ENCODE assay signal across 8 cellular contexts in the genomic region with DNA sequence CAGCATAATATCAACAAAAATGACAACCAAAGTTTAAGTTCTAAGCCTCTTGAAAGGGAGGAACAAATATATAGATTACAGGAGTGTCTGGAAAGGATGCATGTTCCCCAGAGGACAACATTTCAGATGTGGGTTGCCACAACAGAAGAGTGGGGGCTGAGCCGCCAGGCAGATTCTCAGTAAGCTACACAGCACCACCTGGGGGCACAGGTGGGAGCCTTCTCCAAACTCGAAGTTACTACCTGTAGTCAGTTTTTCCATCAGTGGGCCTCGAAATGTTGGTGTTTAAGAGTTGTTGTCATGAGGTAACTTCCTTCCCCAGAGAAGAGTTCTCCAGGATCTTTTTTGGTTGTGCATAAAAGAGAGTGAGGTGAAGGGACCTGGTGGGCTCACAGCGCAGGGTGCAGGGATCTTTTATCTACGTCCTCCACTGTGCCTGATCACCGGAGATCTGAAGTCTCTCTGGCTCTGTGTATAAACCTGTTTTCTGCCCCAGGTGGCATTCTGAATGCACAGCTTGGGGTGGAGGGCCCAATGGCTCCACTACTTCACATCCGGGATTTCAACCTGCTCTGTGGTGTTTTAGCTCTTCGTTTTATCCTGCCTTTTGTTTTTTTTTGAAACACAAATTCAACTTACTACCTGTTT. TPM values are rescaled to one million over a fixed set of nuclear protein-coding genes. Genes with fewer than 3 reads are reported as not detected.
A peak's percentile ranks its signal among the peaks of the same experiment; 100 is the strongest.
DNase-seq lines count a peak whose midpoint lies in the region; ATAC-seq lines count a peak whose summit lies in the region.

No MANE protein-coding gene starts in this region.

- H3K4me1 Mint-ChIP-seq in activated CD8-positive, alpha-beta memory T cell treated with anti-CD3 and anti-CD28 coated beads, Interleukin-2, amount 10 ng/mL, durations not matched to agents 7 days and 5 days: peaks cover 43% of the 10 kb centered on the region

- DNase-seq in activated CD8-positive, alpha-beta memory T cell treated with anti-CD3 and anti-CD28 coated beads for 4 hours (ENCODE audit: low read depth in 2 of 2): peak; percentile 19 to 34
- DNase-seq in activated CD8-positive, alpha-beta memory T cell treated with anti-CD3 and anti-CD28 coated beads, Interleukin-2, amount 10 ng/mL, durations not matched to agents 7 days and 5 days: no peak
- peak; percentile 29 for DNase-seq in activated T-helper 9 cell treated with anti-CD3 and anti-CD28 coated beads, Interleukin-2, amount 50 U/mL, for 16 hours (ENCODE audit: low read depth)
- peak; percentile 40 for DNase-seq in stimulated activated CD4-positive, alpha-beta T cell treated with anti-CD3 and anti-CD28 coated beads, Interleukin-15, amount 100 ng/mL, for 24 hours
- no peak for DNase-seq in HCEC 1CT
- no peak for DNase-seq in NCI-H2107 treated with DMSO at 0.1 percent for 48 hours (lab: John Stamatoyannopoulos, UW; ENCODE audit: unreplicated experiment)
- no peak for DNase-seq in glomerular visceral epithelial cell (ENCODE audit: extremely low spot score)

- H3K27ac Mint-ChIP-seq in activated CD8-positive, alpha-beta memory T cell treated with anti-CD3 and anti-CD28 coated beads, Interleukin-2, amount 10 ng/mL, durations not matched to agents 7 days and 5 days: no peak overlapping the region

- H3K36me3 Mint-ChIP-seq in activated CD8-positive, alpha-beta memory T cell treated with anti-CD3 and anti-CD28 coated beads, Interleukin-2, amount 10 ng/mL, durations not matched to agents 7 days and 5 days: peaks cover 4% of the 10 kb centered on the region

- no peaks in the 10 kb centered on the region for H3K27me3 Mint-ChIP-seq in activated CD8-positive, alpha-beta memory T cell treated with anti-CD3 and anti-CD28 coated beads, Interleukin-2, amount 10 ng/mL, durations not matched to agents 7 days and 5 days

- H3K9me3 Mint-ChIP-seq in activated CD8-positive, alpha-beta memory T cell treated with anti-CD3 and anti-CD28 coated beads, Interleukin-2, amount 10 ng/mL, durations not matched to agents 7 days and 5 days (ENCODE audit: low read depth): no peaks in the 10 kb centered on the region

- no peak overlapping the region for H3K4me3 Mint-ChIP-seq in activated CD8-positive, alpha-beta memory T cell treated with anti-CD3 and anti-CD28 coated beads, Interleukin-2, amount 10 ng/mL, durations not matched to agents 7 days and 5 days

- CTCF ChIA-PET in activated CD8-positive, alpha-beta memory T cell treated with anti-CD3 and anti-CD28 coated beads, Interleukin-2, amount 10 ng/mL, durations not matched to agents 7 days and 5 days (lab: Charles Lee): no interaction called here

- ATAC-seq in activated CD8-positive, alpha-beta memory T cell treated with anti-CD3 and anti-CD28 coated beads, Interleukin-2, amount 10 ng/mL, durations not matched to agents 7 days and 5 days: no peak
- peak; percentile 44 for ATAC-seq in HG03378 (IDR thresholded peaks at IDR 0.05; ENCODE audit: unreplicated experiment)

RNA-seq across cellular contexts. Expression of a gene that starts 58.4 kb away (rescaled TPM):
- total RNA-seq in activated CD8-positive, alpha-beta memory T cell treated with anti-CD3 and anti-CD28 coated beads, Interleukin-2, amount 10 ng/mL, durations not matched to agents 7 days and 5 days: 1 to 10 TPM; 1.5 to 1.7 TPM

RNA-seq across cellular contexts. Expression of a gene that starts 58.9 kb away (rescaled TPM):
- 10 to 100 TPM; 16.3 to 19.1 TPM for total RNA-seq in activated CD8-positive, alpha-beta memory T cell treated with anti-CD3 and anti-CD28 coated beads, Interleukin-2, amount 10 ng/mL, durations not matched to agents 7 days and 5 days

Comparison
In these comparisons a context has a peak if more than half of its experiments do, and no peak if none do; other contexts are left out.
1. DNase-seq: peak in activated CD8-positive, alpha-beta memory T cell treated with anti-CD3 and anti-CD28 coated beads for 4 hours (2 of 2), activated T-helper 9 cell treated with anti-CD3 and anti-CD28 coated beads, Interleukin-2, amount 50 U/mL, for 16 hours (single experiment) and stimulated activated CD4-positive, alpha-beta T cell treated with anti-CD3 and anti-CD28 coated beads, Interleukin-15, amount 100 ng/mL, for 24 hours (single experiment); none in activated CD8-positive, alpha-beta memory T cell treated with anti-CD3 and anti-CD28 coated beads, Interleukin-2, amount 10 ng/mL, durations not matched to agents 7 days and 5 days (single experiment), HCEC 1CT (single experiment), NCI-H2107 treated with DMSO at 0.1 percent for 48 hours (single experiment) and glomerular visceral epithelial cell (single experiment).